ENCODE assay signal across 15 cellular contexts in the genomic region with DNA sequence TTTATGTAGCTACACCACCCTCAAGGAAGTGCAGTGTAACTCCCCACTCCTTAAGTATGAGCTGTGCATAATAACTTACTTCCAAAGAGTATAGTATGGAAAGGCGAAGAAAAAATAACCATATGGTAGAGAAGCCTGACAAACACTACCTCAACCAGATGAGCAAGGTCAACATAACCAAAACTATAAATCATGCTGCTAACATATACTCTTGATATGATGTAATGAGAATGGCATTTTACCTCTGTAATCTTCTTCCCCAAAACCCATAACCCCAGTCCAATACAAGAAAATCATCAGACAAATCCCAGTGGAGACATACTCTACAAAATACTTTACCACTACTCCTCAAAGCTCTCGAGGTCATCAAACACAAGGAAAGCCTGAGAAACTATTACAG. TPM values are rescaled to one million over a fixed set of nuclear protein-coding genes. Genes with fewer than 3 reads are reported as not detected.
DNase-seq lines count a peak whose midpoint lies in the region; ATAC-seq and TF ChIP-seq lines count a peak whose summit lies in the region.
"Had no signal": no experiment of that assay in that cellular context is flagged by ENCODE, and none has a peak within 500 bp of the region (broad histone marks: within the 10 kb centered on the region; RNA-seq: fewer than 3 reads in every experiment).

No MANE protein-coding gene starts in this region.

- H3K4me3 Mint-ChIP-seq in MCF 10A (ENCODE audit: unreplicated experiment): no peak overlapping the region
- H3K4me3 Mint-ChIP-seq in effector memory CD8-positive, alpha-beta T cell: peak overlapping the region in 1 of 2 donors; percentile 35

- no peaks in the 10 kb centered on the region for H3K36me3 Mint-ChIP-seq in MCF 10A (ENCODE audit: insufficient read depth, unreplicated experiment)
- peaks cover 3% of the 10 kb centered on the region for H3K36me3 Mint-ChIP-seq in effector memory CD8-positive, alpha-beta T cell (ENCODE audit: insufficient read depth)

- POLR2A ChIA-PET in MCF 10A (lab: Yijun Ruan, JAX): interaction anchor here (0.7 to 13.4 kb wide), 8 partner anchors 9 to 210 kb away, joined by 3 to 161 read pairs (median 3); a partner anchor contains a TSS

- peaks cover 100% of the 10 kb centered on the region for H3K79me2 ChIP-seq in mammary epithelial cell (ENCODE audit: insufficient read depth, low read length)

- peaks cover 53% of the 10 kb centered on the region for H3K4me1 ChIP-seq in mammary epithelial cell (ENCODE audit: insufficient read depth, low read length)

- H2AFZ ChIP-seq in mammary epithelial cell (ENCODE audit: low read depth, low read length): no peak overlapping the region

- ATAC-seq in effector memory CD8-positive, alpha-beta T cell (replicated peaks): no peak
- ATAC-seq: left colon had no signal

- H3K4me1 Mint-ChIP-seq in MCF 10A (ENCODE audit: insufficient read depth, unreplicated experiment): peaks cover 37% of the 10 kb centered on the region
- peaks cover 49 to 74% of the 10 kb centered on the region in 2 donors for H3K4me1 Mint-ChIP-seq in effector memory CD8-positive, alpha-beta T cell (ENCODE audit: low read depth in 2 of 2)

- H3K27ac Mint-ChIP-seq in MCF 10A (ENCODE audit: low read depth, unreplicated experiment): peak overlapping the region; percentile 52
- peak overlapping the region; percentile 21 to 64 for H3K27ac Mint-ChIP-seq in effector memory CD8-positive, alpha-beta T cell

- intact Hi-C loops in MCF 10A (cut with micrococcal nuclease): no loop called here
- intact Hi-C loops in mammary epithelial cell (cut with micrococcal nuclease): no loop called here

- H3K36me3 ChIP-seq in mammary epithelial cell (ENCODE audit: insufficient read depth, low read length): no peaks in the 10 kb centered on the region
- H3K36me3 ChIP-seq: neutrophil had no signal

- H3K9me3 Mint-ChIP-seq in MCF 10A (ENCODE audit: unreplicated experiment): no peaks in the 10 kb centered on the region
- H3K9me3 Mint-ChIP-seq in effector memory CD8-positive, alpha-beta T cell: no peaks in the 10 kb centered on the region

- CTCF ChIA-PET in MCF 10A (lab: Yijun Ruan, JAX) (interaction anchor here (0.5 to 1.8 kb wide), 5 partner anchors 11 to 143 kb away, joined by 3 to 7 read pairs (median 3); no protein-coding TSS in a partner anchor), mammary epithelial cell (lab: Charles Lee; ENCODE audit: low non-redundant PET) (no interaction called here)

- H3K27me3 ChIP-seq in mammary epithelial cell (ENCODE audit: insufficient read depth, low read length): no peaks in the 10 kb centered on the region

- BruUV-seq in MCF 10A (replicated peaks; lab: Mats Ljungman, UMichigan) (no TSS peak), mammary epithelial cell (replicated peaks; lab: Mats Ljungman, UMichigan) (no TSS peak)

- H3K9me3 ChIP-seq in mammary epithelial cell (replicated peaks; ENCODE audit: insufficient read depth, low read length): no peaks in the 10 kb centered on the region
- H3K9me3 ChIP-seq: neutrophil had no signal

- WGBS in mammary epithelial cell (ENCODE audit: low coverage, missing lambda C conversion rate): 88% methylated on average over 2 of the region's 2 CpGs

- dilution Hi-C loops in mammary epithelial cell (cut with HindIII; ENCODE audit: low sequenced_read_pairs): no loop called here

- no peak overlapping the region for H3K4me2 ChIP-seq in mammary epithelial cell (ENCODE audit: insufficient read depth, low read depth, low read length)

- H3K9ac ChIP-seq in mammary epithelial cell (ENCODE audit: insufficient read depth, low read length): no peak overlapping the region

- H3K27ac ChIP-seq in mammary epithelial cell (ENCODE audit: insufficient read depth, low read depth, low read length): no peak overlapping the region
- H3K27ac ChIP-seq: neutrophil had no signal

- TF ChIP-seq CTCF in MCF 10A (IDR thresholded peaks at IDR 0.05; ENCODE audit: unreplicated experiment) (no peak), mammary epithelial cell (conservative IDR thresholded peaks at IDR 0.05 in 1 of 2, IDR thresholded peaks at IDR 0.05 in 1 of 2; ENCODE audit: extremely low read depth in 1 of 2, insufficient read depth in 1 of 2, low read depth in 1 of 2, low read length in 2 of 2) (no peak)

- H3K4me3 ChIP-seq in mammary epithelial cell (replicated peaks in 1 of 3; ENCODE audit: insufficient read depth in 1 of 3, low read depth in 2 of 3, low read length in 3 of 3): no peak overlapping the region

- DNase-seq in MCF 10A (ENCODE audit: unreplicated experiment) (no peak), mammary epithelial cell (no peak), NCI-H226 (peak; percentile 82), G401 (ENCODE audit: low spot score) (no peak), OCI-M2 (lab: John Stamatoyannopoulos, UW; ENCODE audit: unreplicated experiment) (no peak)
- no peak for DNase-seq in effector memory CD8-positive, alpha-beta T cell
- no peak for DNase-seq in activated effector memory CD4-positive, alpha-beta T cell treated with anti-CD3 and anti-CD28 coated beads, Interleukin-2, amount 50 U/mL, for 16 hours
- DNase-seq in stimulated activated CD4-positive, alpha-beta T cell treated with anti-CD3 and anti-CD28 coated beads, Interleukin-15, amount 100 ng/mL, for 24 hours: no peak
- DNase-seq: activated CD4-positive, CD25-positive, alpha-beta regulatory T cell; activated CD8-positive, alpha-beta memory T cell treated with anti-CD3 and anti-CD28 coated beads, Interleukin-2, amount 50 U/mL, for 48 hours; central memory CD4-positive, alpha-beta T cell; foreskin fibroblast; left colon; NCI-H1105 treated with DMSO at 0.1 percent for 48 hours had no signal

- no peaks in the 10 kb centered on the region for H4K20me1 ChIP-seq in mammary epithelial cell (ENCODE audit: insufficient read depth, low read length)

- in situ Hi-C loops in mammary epithelial cell (cut with MboI; ENCODE audit: low sequenced_read_pairs in 2 of 2): no loop called here
- in situ Hi-C loops in G401 (cut with HindIII; ENCODE audit: low sequenced_read_pairs): no loop called here

- no peaks in the 10 kb centered on the region for H3K27me3 Mint-ChIP-seq in MCF 10A (ENCODE audit: insufficient read depth, unreplicated experiment)
- no peaks in the 10 kb centered on the region for H3K27me3 Mint-ChIP-seq in effector memory CD8-positive, alpha-beta T cell

RNA-seq across cellular contexts. Expression of a gene that starts 15.8 kb away (rescaled TPM):
- 33.8 and 35.7 TPM in 2 replicates for total RNA-seq in MCF 10A (2022)
- total RNA-seq in mammary epithelial cell: 10 to 100 TPM; 42.7 to 64.8 TPM
- polyA plus RNA-seq in mammary epithelial cell: 22.9 TPM
- 26.3 TPM for polyA minus RNA-seq in mammary epithelial cell
- total RNA-seq in G401 (2014; rRNA removed; shearing (Covaris generic)): 3.6 and 7.1 TPM in 2 replicates
